In the genomic region with DNA sequence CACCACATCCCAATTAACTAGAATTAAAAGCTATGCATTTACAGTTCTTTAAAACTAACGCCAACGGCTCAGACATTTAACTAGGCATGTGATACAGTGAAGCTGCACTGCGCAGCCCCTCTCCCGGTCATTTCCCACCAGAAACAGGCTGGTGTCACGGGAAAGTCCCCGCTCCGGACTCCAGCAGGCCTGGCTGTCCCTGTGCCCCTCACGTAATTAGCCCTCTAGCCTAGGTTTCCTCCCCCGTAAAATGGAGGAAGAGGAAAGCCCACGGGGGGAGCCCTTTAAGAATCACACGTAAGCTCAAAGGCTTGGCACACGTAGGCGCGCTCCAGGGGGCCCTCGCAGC, we compare ENCODE assay signal across 7 cellular contexts. TPM values are rescaled to one million over a fixed set of nuclear protein-coding genes. Genes with fewer than 3 reads are reported as not detected.
DNase-seq lines count a peak whose midpoint lies in the region; TF ChIP-seq lines count a peak whose summit lies in the region.

No MANE protein-coding gene starts in this region.

- H3K9me3 ChIP-seq in HAP-1 = no peaks in the 10 kb centered on the region

- H3K27me3 Mint-ChIP-seq in glutamatergic neuron (ENCODE audit: unreplicated experiment) = peaks cover 19% of the 10 kb centered on the region

- TF ChIP-seq CTCF in VCaP (conservative IDR thresholded peaks at IDR 0.05) = no peak
- TF ChIP-seq CTCF in glutamatergic neuron (IDR thresholded peaks at IDR 0.05; ENCODE audit: partially characterized antibody, unreplicated experiment) = no peak

- in situ Hi-C loops in HAP-1 (cut with MboI; ENCODE audit: low sequenced_read_pairs) = no loop called here
- in situ Hi-C loops in ACHN (cut with HindIII; ENCODE audit: low pct_ligation_motif_present, low pct_unique_long_range_greater_than_20kb, low sequenced_read_pairs) = no loop called here

- H3K36me3 Mint-ChIP-seq in glutamatergic neuron (ENCODE audit: unreplicated experiment) = peaks cover 7% of the 10 kb centered on the region

- no peaks in the 10 kb centered on the region for H3K4me1 ChIP-seq in HAP-1

- no peak for DNase-seq in HAP-1 (ENCODE audit: low spot score in 2 of 2)
- no peak for DNase-seq in glutamatergic neuron
- no peak for DNase-seq in NCI-H2081 (lab: John Stamatoyannopoulos, UW)
- DNase-seq in COLO829 (ENCODE audit: low spot score) = no peak
- DNase-seq in ACHN = no peak

- H3K27ac Mint-ChIP-seq in glutamatergic neuron (ENCODE audit: unreplicated experiment) = no peak overlapping the region

- H3K4me3 ChIP-seq in HAP-1 (peak overlapping the region; percentile 46), skin epidermis (peak overlapping the region in 4 of 7 experiments; percentile 24 to 61 (median 52))

- H3K27ac ChIP-seq in VCaP (peak overlapping the region; percentile 65; the same call in 1 of the 2 replicates), skin epidermis (peak overlapping the region in 8 of 21 experiments; percentile 39 to 85 (median 75))

- H3K27me3 ChIP-seq in HAP-1 (ENCODE audit: low read depth) = no peaks in the 10 kb centered on the region

- peaks cover 8% of the 10 kb centered on the region for H3K9me3 Mint-ChIP-seq in glutamatergic neuron (ENCODE audit: unreplicated experiment)

- no peaks in the 10 kb centered on the region for H3K36me3 ChIP-seq in HAP-1 (replicated peaks)

- no peaks in the 10 kb centered on the region for H3K4me1 Mint-ChIP-seq in glutamatergic neuron (ENCODE audit: low read depth, unreplicated experiment)

- peak overlapping the region; percentile 5 for H3K4me3 Mint-ChIP-seq in glutamatergic neuron (ENCODE audit: unreplicated experiment)

RNA-seq across cellular contexts. Expression of a gene that starts 47.9 kb away (rescaled TPM):
- 7.3 TPM for total RNA-seq in glutamatergic neuron (ENCODE audit: unreplicated experiment)

RNA-seq across cellular contexts. Expression of a gene that starts 57.5 kb away (rescaled TPM):
- 50.3 TPM for total RNA-seq in glutamatergic neuron (ENCODE audit: unreplicated experiment)
